In genomic region chr1:169546087-169546995, GRCh38 we compare ENCODE assay signal across 8 cellular contexts. TPM values are rescaled to one million over a fixed set of nuclear protein-coding genes. Genes with fewer than 3 reads are reported as not detected.
DNase-seq lines count a peak whose midpoint lies in the region; ATAC-seq and TF ChIP-seq lines count a peak whose summit lies in the region.

No MANE protein-coding gene starts in this region.

- peak; percentile 75 for ATAC-seq in GM19035 (IDR thresholded peaks at IDR 0.05; ENCODE audit: unreplicated experiment)
- no peak for ATAC-seq in HG02763 (IDR thresholded peaks at IDR 0.05; ENCODE audit: unreplicated experiment)

- no peak overlapping the region for H3K27ac Mint-ChIP-seq in activated naive CD8-positive, alpha-beta T cell treated with anti-CD3 and anti-CD28 coated beads for 36 hours
- H3K27ac Mint-ChIP-seq in progenitor cell of endocrine pancreas, result no peak overlapping the region

- H3K36me3 Mint-ChIP-seq in activated naive CD8-positive, alpha-beta T cell treated with anti-CD3 and anti-CD28 coated beads for 36 hours, result peaks cover 44% of the 10 kb centered on the region
- H3K36me3 Mint-ChIP-seq in progenitor cell of endocrine pancreas (ENCODE audit: insufficient read depth), result no peaks in the 10 kb centered on the region

- H3K4me3 ChIP-seq in Peyer's patch (no peak overlapping the region), cardiac muscle cell (no peak overlapping the region)

- H3K27me3 ChIP-seq in Peyer's patch (no peaks in the 10 kb centered on the region), cardiac muscle cell (no peaks in the 10 kb centered on the region)

- H3K27ac ChIP-seq in Peyer's patch, result no peak overlapping the region
- H3K27ac ChIP-seq in cardiac muscle cell, result no peak overlapping the region

- TF ChIP-seq CTCF in Peyer's patch (IDR thresholded peaks at IDR 0.05), result peak; percentile 37 to 96 (median 84)
- peak; percentile 78 for TF ChIP-seq CTCF in cardiac muscle cell (IDR thresholded peaks at IDR 0.05; ENCODE audit: low read depth, low read length)
- peak; percentile 92 for TF ChIP-seq CTCF in progenitor cell of endocrine pancreas (IDR thresholded peaks at IDR 0.05; ENCODE audit: unreplicated experiment)

- H3K4me3 Mint-ChIP-seq in activated naive CD8-positive, alpha-beta T cell treated with anti-CD3 and anti-CD28 coated beads for 36 hours, result no peak overlapping the region
- no peak overlapping the region for H3K4me3 Mint-ChIP-seq in progenitor cell of endocrine pancreas (ENCODE audit: low read depth)

- no peak for TF ChIP-seq POLR2A in Peyer's patch (IDR thresholded peaks at IDR 0.05)

- H3K27me3 Mint-ChIP-seq in activated naive CD8-positive, alpha-beta T cell treated with anti-CD3 and anti-CD28 coated beads for 36 hours, result no peaks in the 10 kb centered on the region
- peaks cover 4% of the 10 kb centered on the region for H3K27me3 Mint-ChIP-seq in progenitor cell of endocrine pancreas

- H3K9me3 ChIP-seq in Peyer's patch (no peaks in the 10 kb centered on the region), cardiac muscle cell (ENCODE audit: low read depth) (no peaks in the 10 kb centered on the region)

- H3K9me3 Mint-ChIP-seq in activated naive CD8-positive, alpha-beta T cell treated with anti-CD3 and anti-CD28 coated beads for 36 hours, result no peaks in the 10 kb centered on the region
- no peaks in the 10 kb centered on the region for H3K9me3 Mint-ChIP-seq in progenitor cell of endocrine pancreas (ENCODE audit: low read depth)

- H3K4me1 ChIP-seq in Peyer's patch, result no peaks in the 10 kb centered on the region
- peaks cover 9% of the 10 kb centered on the region for H3K4me1 ChIP-seq in cardiac muscle cell (ENCODE audit: low read depth)

- H3K4me1 Mint-ChIP-seq in activated naive CD8-positive, alpha-beta T cell treated with anti-CD3 and anti-CD28 coated beads for 36 hours, result peaks cover 2% of the 10 kb centered on the region
- H3K4me1 Mint-ChIP-seq in progenitor cell of endocrine pancreas (ENCODE audit: low read depth), result peaks cover 11% of the 10 kb centered on the region

- H3K36me3 ChIP-seq in Peyer's patch, result no peaks in the 10 kb centered on the region
- H3K36me3 ChIP-seq in cardiac muscle cell, result no peaks in the 10 kb centered on the region

- in situ Hi-C loops in KBM-7 (cut with MboI; ENCODE audit: low pct_unique_long_range_greater_than_20kb, low sequenced_read_pairs), result no loop called here

- peak; percentile 80 for DNase-seq in CD1c-positive myeloid dendritic cell (ENCODE audit: extremely low spot score)
- DNase-seq in KBM-7, result peak; percentile 70
- peak in 2 of 3 donors; percentile 31 to 70 for DNase-seq in Peyer's patch
- DNase-seq in activated naive CD8-positive, alpha-beta T cell treated with anti-CD3 and anti-CD28 coated beads for 36 hours, result peak; percentile 14
- DNase-seq in cardiac muscle cell (ENCODE audit: low read depth in 1 of 2, low spot score in 1 of 2), result peak; percentile 82 to 90
- peak; percentile 35 for DNase-seq in progenitor cell of endocrine pancreas (ENCODE audit: low spot score, unreplicated experiment)

RNA-seq across cellular contexts. Expression of gene F5, which starts 39.9 kb away (rescaled TPM):
- total RNA-seq in Peyer's patch, result under 1 TPM in 3 of 4 donors, not detected in 1; 0.18 to 0.80 (median 0.28) TPM
- 10 to 100 TPM; 39.7 to 40.1 TPM for total RNA-seq in activated naive CD8-positive, alpha-beta T cell treated with anti-CD3 and anti-CD28 coated beads for 36 hours
- not detected in 2 replicates for total RNA-seq in cardiac muscle cell
- 0.01 and 0.17 TPM in 2 replicates for polyA plus RNA-seq in cardiac muscle cell
- total RNA-seq in progenitor cell of endocrine pancreas, result 1.7 and 2.9 TPM in 2 replicates

Comparison
In these comparisons a context has a peak if more than half of its experiments do, and no peak if none do; other contexts are left out.
1. DNase-seq: peak in every context shown above with its lines; median percentile 86 in cardiac muscle cell; 80 in CD1c-positive myeloid dendritic cell; 70 in KBM-7; 50 in Peyer's patch; 35 in progenitor cell of endocrine pancreas; 14 in activated naive CD8-positive, alpha-beta T cell treated with anti-CD3 and anti-CD28 coated beads for 36 hours.
2. RNA of gene F5, which starts 39.9 kb away (total RNA-seq): 39.7 to 40.1 TPM in activated naive CD8-positive, alpha-beta T cell treated with anti-CD3 and anti-CD28 coated beads for 36 hours; 1.7 to 2.9 TPM in progenitor cell of endocrine pancreas, 0.18 to 0.80 TPM in Peyer's patch and not detected in cardiac muscle cell; every median in the first group is over 10 times any median in the second.
3. Peak in every context shown above with its lines, with median percentiles within 50 percentile points of each other: CTCF ChIP-seq.